In the genomic region with DNA sequence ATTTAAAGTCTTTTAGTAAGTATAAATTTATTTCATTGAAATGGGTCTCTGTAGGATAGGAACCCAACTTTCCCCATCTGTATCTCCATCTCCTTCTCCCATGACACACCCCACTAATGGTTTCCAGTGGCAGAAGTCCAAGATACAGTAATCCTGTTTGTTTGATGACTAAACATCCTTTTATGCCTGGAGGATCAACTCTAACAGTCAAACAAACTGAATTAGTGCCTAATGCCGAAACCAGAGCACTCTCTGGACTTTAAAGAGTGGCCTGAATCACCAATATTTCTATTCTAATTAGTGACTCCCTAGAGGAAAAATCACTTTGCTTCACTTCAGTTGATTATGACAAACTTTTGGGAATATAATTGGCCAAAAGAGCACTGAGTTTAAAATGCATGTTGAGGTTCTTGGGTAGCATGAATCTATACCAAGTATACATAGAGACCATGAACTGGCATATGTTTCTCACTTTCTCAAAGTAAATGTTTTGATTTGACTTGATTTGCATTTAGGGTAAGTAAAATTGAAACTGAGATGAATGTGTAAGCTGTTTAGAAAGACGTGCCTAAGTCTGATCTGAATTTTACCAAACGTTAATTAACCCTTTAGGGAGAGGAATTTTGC, we compare ENCODE assay signal across 13 cellular contexts.
DNase-seq lines count a peak whose midpoint lies in the region; ATAC-seq and TF ChIP-seq lines count a peak whose summit lies in the region.
"Had no signal": no experiment of that assay in that cellular context is flagged by ENCODE, and none has a peak within 500 bp of the region (broad histone marks: within the 10 kb centered on the region; RNA-seq: fewer than 3 reads in every experiment).

No MANE protein-coding gene starts in this region.

- no peak overlapping the region for H3K27ac Mint-ChIP-seq in HFFc6
- H3K27ac Mint-ChIP-seq: CD8-positive, alpha-beta T cell had no signal

- peak; percentile 58 for ATAC-seq in Panc1
- no peak for ATAC-seq in HG03196 (IDR thresholded peaks at IDR 0.05; ENCODE audit: unreplicated experiment)
- ATAC-seq in GM18517 (IDR thresholded peaks at IDR 0.05; ENCODE audit: unreplicated experiment) = no peak
- ATAC-seq: CD8-positive, alpha-beta T cell had no signal

- no peaks in the 10 kb centered on the region for H3K9me3 ChIP-seq in Panc1 (ENCODE audit: control insufficient read depth, insufficient read depth, low read depth, low read length)
- H3K9me3 ChIP-seq: stomach had no signal

- H3K27me3 ChIP-seq in Panc1 (ENCODE audit: control insufficient read depth, insufficient read depth, low read length) = no peaks in the 10 kb centered on the region
- H3K27me3 ChIP-seq: stomach had no signal

- H3K27ac ChIP-seq in Panc1 (ENCODE audit: low read length) = no peak overlapping the region
- H3K27ac ChIP-seq: dorsolateral prefrontal cortex, KMS-11, stomach had no signal

- H3K36me3 Mint-ChIP-seq in HFFc6 (ENCODE audit: low read depth) = no peaks in the 10 kb centered on the region
- H3K36me3 Mint-ChIP-seq: CD8-positive, alpha-beta T cell had no signal

- H3K36me3 ChIP-seq in Panc1 (ENCODE audit: control insufficient read depth, insufficient read depth, low read length) = no peaks in the 10 kb centered on the region
- H3K36me3 ChIP-seq: stomach had no signal

- no peaks in the 10 kb centered on the region for H3K27me3 Mint-ChIP-seq in HFFc6 (ENCODE audit: insufficient read depth)

- DNase-seq in AG04449 (ENCODE audit: low read depth, low spot score) = peak; percentile 72
- DNase-seq in HFFc6 = peak; percentile 13
- peak; percentile 68 for DNase-seq in Panc1 (ENCODE audit: low read depth, low spot score)
- DNase-seq in fibroblast of peridontal ligament (ENCODE audit: extremely low read depth) = peak; percentile 89
- no peak for DNase-seq in iPS-NIHi7 (ENCODE audit: extremely low spot score)
- DNase-seq in cerebellar nuclear complex (lab: John Stamatoyannopoulos, UW) = no peak
- DNase-seq: CD8-positive, alpha-beta T cell; dorsolateral prefrontal cortex; stimulated activated CD4-positive, alpha-beta T cell treated with anti-CD3 and anti-CD28 coated beads, Interleukin-12 subunit alpha, Interleukin-12 subunit beta, amount 100 ng/mL, for 4 hours; stomach had no signal

- H3K4me3 Mint-ChIP-seq in HFFc6 = no peak overlapping the region
- H3K4me3 Mint-ChIP-seq: CD8-positive, alpha-beta T cell had no signal

- intact Hi-C loops in Panc1 (cut with micrococcal nuclease; ENCODE audit: unreplicated experiment) = no loop called here

- POLR2A ChIA-PET in AG04449 (lab: Yijun Ruan, JAX) (no interaction called here), Panc1 (lab: Charles Lee) (no interaction called here)

- TF ChIP-seq CTCF in AG04449 (IDR thresholded peaks at IDR 0.05; ENCODE audit: insufficient read depth, low read length, missing control alignments) (no peak), HFFc6 (IDR thresholded peaks at IDR 0.05) (no peak), Panc1 (IDR thresholded peaks at IDR 0.05) (no peak)

- H3K4me3 ChIP-seq in AG04449 (ENCODE audit: low read depth, low read length) (no peak overlapping the region), Panc1 (ENCODE audit: low read depth in 2 of 2, low read length in 2 of 2) (no peak overlapping the region)
- H3K4me3 ChIP-seq: dorsolateral prefrontal cortex, stomach had no signal

- CTCF ChIA-PET in AG04449 (lab: Yijun Ruan, JAX) (no interaction called here), Panc1 (lab: Charles Lee) (no interaction called here)

- BruUV-seq in Panc1 (replicated peaks; lab: Mats Ljungman, UMichigan) = no TSS peak

- no peaks in the 10 kb centered on the region for H3K4me1 Mint-ChIP-seq in HFFc6 (ENCODE audit: low read depth)

- H3K9me3 Mint-ChIP-seq in HFFc6 = peaks cover 39% of the 10 kb centered on the region

- no peaks in the 10 kb centered on the region for H3K4me1 ChIP-seq in Panc1 (ENCODE audit: control insufficient read depth, insufficient read depth, low read length)

- in situ Hi-C loops in Panc1 (cut with HindIII; ENCODE audit: low pct_unique_long_range_greater_than_20kb, low sequenced_read_pairs) = no loop called here

Comparison
In these comparisons a context has a peak if more than half of its experiments do, and no peak if none do; other contexts are left out.
1. DNase-seq: peak in AG04449 (single experiment), HFFc6 (single experiment), Panc1 (single experiment) and fibroblast of peridontal ligament (single experiment); none in iPS-NIHi7 (single experiment) and cerebellar nuclear complex (0 of 2).